Comparison of ENCODE assay signal across 8 cellular contexts in genomic region chr1:158087320-158087927, GRCh38.
DNase-seq lines count a peak whose midpoint lies in the region; ATAC-seq and TF ChIP-seq lines count a peak whose summit lies in the region.

No MANE protein-coding gene starts in this region.

- whole genome bisulfite sequencing in sigmoid colon, 2 donors, result 67% methylated on average over 9 of the region's 9 CpGs

- no peak overlapping the region for H3K27ac ChIP-seq in sigmoid colon

- H3K27ac Mint-ChIP-seq in activated naive CD4-positive, alpha-beta T cell treated with anti-CD3 and anti-CD28 coated beads, Interleukin-2, amount 50 U/mL, for 72 hours, result no peak overlapping the region

- intact Hi-C loops in left cardiac atrium (cut with DNase I), result loop anchor here (2.0 to 10.0 kb wide), 3 partner anchors 53 to 99 kb away; partner anchors contain the start of gene KIRREL1 (in 1 of the 2)
- intact Hi-C loops in sigmoid colon (cut with DNase I), result loop anchor here (1.0 to 5.0 kb wide), 3 partner anchors 35 to 95 kb away; no protein-coding TSS in a partner anchor

- no peak overlapping the region for H3K4me3 ChIP-seq in sigmoid colon

- TF ChIP-seq CTCF in sigmoid colon (IDR thresholded peaks at IDR 0.05), result peak; percentile 65 to 89 (median 80)

- TF ChIP-seq EP300 in sigmoid colon (IDR thresholded peaks at IDR 0.05), result no peak

- no peaks in the 10 kb centered on the region for H3K9me3 Mint-ChIP-seq in activated naive CD4-positive, alpha-beta T cell treated with anti-CD3 and anti-CD28 coated beads, Interleukin-2, amount 50 U/mL, for 72 hours

- no peaks in the 10 kb centered on the region for H3K36me3 Mint-ChIP-seq in activated naive CD4-positive, alpha-beta T cell treated with anti-CD3 and anti-CD28 coated beads, Interleukin-2, amount 50 U/mL, for 72 hours

- peaks cover 31 to 96% (median 55%) of the 10 kb centered on the region in 4 donors for H3K36me3 ChIP-seq in sigmoid colon

- no peaks in the 10 kb centered on the region for H3K4me1 ChIP-seq in sigmoid colon

- no peaks in the 10 kb centered on the region for H3K27me3 ChIP-seq in sigmoid colon

- no peaks in the 10 kb centered on the region for H3K9me3 ChIP-seq in sigmoid colon

- peak; percentile 81 for DNase-seq in DMS53 (lab: John Stamatoyannopoulos, UW)
- DNase-seq in NCI-H226, result peak; percentile 24
- DNase-seq in activated naive CD4-positive, alpha-beta T cell treated with anti-CD3 and anti-CD28 coated beads, Interleukin-2, amount 50 U/mL, for 72 hours (ENCODE audit: low spot score in 2 of 2), result peak in 1 of 2 donors; percentile 30
- DNase-seq in left cardiac atrium, result peak; percentile 64
- peak; percentile 78 for DNase-seq in sigmoid colon

- ATAC-seq in GM21619 (IDR thresholded peaks at IDR 0.05; ENCODE audit: unreplicated experiment) (peak; percentile 66), left cardiac atrium (peak; percentile 35 to 65), HG03039 (IDR thresholded peaks at IDR 0.05; ENCODE audit: unreplicated experiment) (no peak), GM18858 (IDR thresholded peaks at IDR 0.05; ENCODE audit: unreplicated experiment) (no peak)
- ATAC-seq in activated naive CD4-positive, alpha-beta T cell treated with anti-CD3 and anti-CD28 coated beads, Interleukin-2, amount 50 U/mL, for 72 hours, result peak; percentile 51 to 64

- TF ChIP-seq POLR2A in sigmoid colon (IDR thresholded peaks at IDR 0.05), result no peak

Comparison
In these comparisons a context has a peak if more than half of its experiments do, and no peak if none do; other contexts are left out.
1. ATAC-seq: peak in GM21619 (single experiment), activated naive CD4-positive, alpha-beta T cell treated with anti-CD3 and anti-CD28 coated beads, Interleukin-2, amount 50 U/mL, for 72 hours (2 of 2) and left cardiac atrium (2 of 2); none in HG03039 (single experiment) and GM18858 (single experiment).